In the genomic region with DNA sequence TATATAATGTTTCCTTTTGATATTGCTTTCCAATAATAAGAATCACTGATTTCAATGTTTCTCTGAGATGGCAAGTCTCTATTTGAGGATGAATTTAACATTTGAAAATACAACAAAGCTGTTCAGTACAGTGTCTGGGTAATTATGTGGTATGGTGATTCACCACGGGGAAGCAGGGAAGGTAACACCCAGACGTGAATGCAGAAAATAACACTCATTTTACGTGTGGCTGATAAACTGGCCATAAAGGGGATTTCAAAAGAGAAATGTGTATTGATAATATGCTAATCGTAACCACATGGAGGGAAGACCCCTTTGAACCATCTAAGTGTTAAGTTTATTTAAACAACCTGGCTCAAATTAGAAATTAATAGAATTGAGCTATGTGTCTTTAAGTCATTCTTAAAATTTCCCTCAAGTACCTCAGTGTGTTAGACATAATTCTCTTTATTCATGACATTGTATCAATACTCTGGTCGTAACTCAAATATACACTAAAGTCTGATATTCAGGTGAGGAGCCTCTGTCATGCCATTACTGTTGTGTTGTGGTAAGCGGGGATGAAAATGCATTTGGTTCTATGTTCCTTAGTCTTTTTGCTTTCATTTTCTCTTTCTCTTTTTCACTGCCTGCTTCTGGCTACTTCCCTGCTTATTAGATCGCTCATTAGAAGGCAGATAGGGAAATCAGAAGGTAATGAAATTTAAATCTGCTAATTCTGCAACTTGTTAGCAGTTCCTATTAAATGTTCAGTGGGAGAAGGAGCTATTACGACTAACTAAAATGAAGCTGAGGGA, we compare ENCODE assay signal across 9 cellular contexts.
A peak's percentile ranks its signal among the peaks of the same experiment; 100 is the strongest.
DNase-seq lines count a peak whose midpoint lies in the region; ATAC-seq and TF ChIP-seq lines count a peak whose summit lies in the region.
"Had no signal": no experiment of that assay in that cellular context is flagged by ENCODE, and none has a peak within 500 bp of the region (broad histone marks: within the 10 kb centered on the region; RNA-seq: fewer than 3 reads in every experiment).

No MANE protein-coding gene starts in this region.

- H3K27ac ChIP-seq in spleen: peak overlapping the region in 2 of 8 donors; percentile 4 to 16
- H3K27ac ChIP-seq: tibial artery had no signal

- H3K36me3 ChIP-seq in spleen (no peaks in the 10 kb centered on the region), BE2C (no peaks in the 10 kb centered on the region)
- H3K36me3 ChIP-seq: tibial artery had no signal

- in situ Hi-C loops in astrocyte of the spinal cord (cut with HindIII; ENCODE audit: low sequenced_read_pairs): no loop called here

- DNase-seq in astrocyte of the spinal cord (ENCODE audit: low read depth, low spot score) (peak; percentile 38), spleen (no peak), BE2C (no peak), GM19240 (ENCODE audit: insufficient read length, low spot score) (no peak), HCEC 1CT (no peak)
- DNase-seq: HFFc6, tibial artery had no signal

- no peak for TF ChIP-seq CTCF in astrocyte of the spinal cord (IDR thresholded peaks at IDR 0.05; ENCODE audit: low read depth, low read length)
- no peak for TF ChIP-seq CTCF in spleen (IDR thresholded peaks at IDR 0.05 in 8 of 11, conservative IDR thresholded peaks at IDR 0.05 in 3 of 11)
- no peak for TF ChIP-seq CTCF in BE2C (IDR thresholded peaks at IDR 0.05; ENCODE audit: low read depth, low read length)

- ATAC-seq in GM19324 (IDR thresholded peaks at IDR 0.05; ENCODE audit: low FRiP score, unreplicated experiment) (peak; percentile 49), HG02943 (IDR thresholded peaks at IDR 0.05; ENCODE audit: low read depth, unreplicated experiment) (peak; percentile 49)

- no peaks in the 10 kb centered on the region for H3K27me3 ChIP-seq in spleen (replicated peaks in 1 of 7)
- H3K27me3 ChIP-seq in BE2C: no peaks in the 10 kb centered on the region
- H3K27me3 ChIP-seq: tibial artery had no signal

- 41 to 57% (median 45%) methylated on average over 8 of the region's 8 CpGs for WGBS in spleen, 5 donors

- intact Hi-C loops in spleen (cut with DNase I; ENCODE audit: low total_unique reads): no loop called here

- TF ChIP-seq POLR2A in spleen (IDR thresholded peaks at IDR 0.05): no peak

- peaks cover 0 to 15% (median 2%) of the 10 kb centered on the region in 6 donors for H3K4me1 ChIP-seq in spleen
- no peaks in the 10 kb centered on the region for H3K4me1 ChIP-seq in BE2C
- H3K4me1 ChIP-seq: tibial artery had no signal

- no peak overlapping the region for H3K4me3 ChIP-seq in astrocyte of the spinal cord (ENCODE audit: low read depth, low read length)
- peak overlapping the region in 5 of 8 donors; percentile 1 to 58 (median 15) for H3K4me3 ChIP-seq in spleen
- no peak overlapping the region for H3K4me3 ChIP-seq in BE2C (ENCODE audit: low read depth, low read length)

- H3K9me3 ChIP-seq in spleen: no peaks in the 10 kb centered on the region
- no peaks in the 10 kb centered on the region for H3K9me3 ChIP-seq in BE2C
- H3K9me3 ChIP-seq: tibial artery had no signal

Comparison
In these comparisons a context has a peak if more than half of its experiments do, and no peak if none do; other contexts are left out.
1. H3K4me3 ChIP-seq: peak in spleen (5 of 8); none in astrocyte of the spinal cord (single experiment) and BE2C (single experiment).